ENCODE assay signal across 18 cellular contexts in genomic region chr6:35413911-35414310, GRCh38. TPM values are rescaled to one million over a fixed set of nuclear protein-coding genes. Genes with fewer than 3 reads are reported as not detected.
DNase-seq lines count a peak whose midpoint lies in the region; TF ChIP-seq lines count a peak whose summit lies in the region.
"Had no signal": no experiment of that assay in that cellular context is flagged by ENCODE, and none has a peak within 500 bp of the region (broad histone marks: within the 10 kb centered on the region; RNA-seq: fewer than 3 reads in every experiment).

No MANE protein-coding gene starts in this region.

- peak overlapping the region; percentile 74 for H3K27ac ChIP-seq in osteoblast (ENCODE audit: low read depth, low read length)
- H3K27ac ChIP-seq: SJSA1 had no signal

- no peak overlapping the region for H3K4me2 ChIP-seq in osteoblast (ENCODE audit: insufficient read depth, low read length)

- in situ Hi-C loops in G401 (cut with HindIII; ENCODE audit: low sequenced_read_pairs), result no loop called here

- H4K20me1 ChIP-seq in osteoblast (ENCODE audit: insufficient read depth, low read length), result peaks cover 16% of the 10 kb centered on the region

- H3K4me1 ChIP-seq in osteoblast (ENCODE audit: insufficient read depth, low read length), result peaks cover 12% of the 10 kb centered on the region

- DNase-seq in G401 (ENCODE audit: low spot score), result peak; percentile 88
- DNase-seq in NCI-H1694 (lab: John Stamatoyannopoulos, UW), result peak; percentile 17
- DNase-seq in cerebellum (ENCODE audit: low spot score), result peak; percentile 62
- no peak for DNase-seq in osteoblast (ENCODE audit: insufficient read length, low spot score, missing footprints)
- no peak for DNase-seq in middle frontal gyrus (ENCODE audit: extremely low spot score, low spot score)
- no peak for DNase-seq in cortex of kidney (lab: John Stamatoyannopoulos, UW)
- DNase-seq in HT-29 (ENCODE audit: low spot score), result no peak
- DNase-seq: BE2C, Calu3, HCEC 1CT, KG1, MG63, NCI-H2081 treated with DMSO at 0.1 percent for 48 hours, NCI-H446, NCI-H524 treated with DMSO at 0.1 percent for 48 hours, Right ventricle myocardium superior, RPMI8226 had no signal

- no peak for TF ChIP-seq CTCF in osteoblast (IDR thresholded peaks at IDR 0.05; ENCODE audit: extremely low read depth, low read depth, low read length)

- H3K27me3 ChIP-seq in osteoblast (ENCODE audit: insufficient read depth, low read length), result no peaks in the 10 kb centered on the region
- H3K27me3 ChIP-seq: BE2C, MG63, SJSA1 had no signal

- no peak overlapping the region for H3K4me3 ChIP-seq in osteoblast (ENCODE audit: insufficient read depth, low read length)
- H3K4me3 ChIP-seq: MG63, SJSA1 had no signal

- H3K36me3 ChIP-seq in osteoblast (ENCODE audit: insufficient read depth, low read length), result peaks cover 71% of the 10 kb centered on the region
- H3K36me3 ChIP-seq: BE2C had no signal

- no peaks in the 10 kb centered on the region for H3K9me3 ChIP-seq in osteoblast (ENCODE audit: low read depth, low read length)
- H3K9me3 ChIP-seq: BE2C, MG63, SJSA1 had no signal

- no peak overlapping the region for H2AFZ ChIP-seq in osteoblast (ENCODE audit: low read length)

- peaks cover 53% of the 10 kb centered on the region for H3K79me2 ChIP-seq in osteoblast (ENCODE audit: insufficient read depth, low read length)

RNA-seq across cellular contexts. Expression of gene FANCE, which starts 38.2 kb away (rescaled TPM):
- total RNA-seq in G401 (2014; rRNA removed; shearing (Covaris generic)), result 21.0 and 22.2 TPM in 2 replicates
- total RNA-seq in cerebellum (6.9 TPM), osteoblast (13.8 and 16.6 TPM in 2 replicates)
- total RNA-seq in HT-29 (2014; rRNA removed; shearing (Covaris generic)), result 7.4 and 8.6 TPM in 2 replicates

RNA-seq across cellular contexts. Expression of gene RPL10A, which starts 54.3 kb away (rescaled TPM):
- total RNA-seq in G401 (2014; rRNA removed; shearing (Covaris generic)), result 3,184 and 4,000 TPM in 2 replicates
- total RNA-seq in cerebellum (907 TPM), osteoblast (1,373 and 1,488 TPM in 2 replicates)
- 1,706 and 1,805 TPM in 2 replicates for total RNA-seq in HT-29 (2014; rRNA removed; shearing (Covaris generic))

Comparison
In these comparisons a context has a peak if more than half of its experiments do, and no peak if none do; other contexts are left out.
1. DNase-seq: peak in G401 (single experiment), NCI-H1694 (single experiment) and cerebellum (single experiment); none in osteoblast (single experiment), middle frontal gyrus (single experiment), cortex of kidney (single experiment) and HT-29 (single experiment).